ENCODE assay signal across 8 cellular contexts in genomic region chr13:48976677-48977625, GRCh38. TPM values are rescaled to one million over a fixed set of nuclear protein-coding genes. Genes with fewer than 3 reads are reported as not detected.
DNase-seq lines count a peak whose midpoint lies in the region; ATAC-seq, FAIRE-seq and TF ChIP-seq lines count a peak whose summit lies in the region.

No MANE protein-coding gene starts in this region.

- H3K27me3 ChIP-seq in ACC112 (ENCODE audit: insufficient read depth, low read length), result no peaks in the 10 kb centered on the region

- peaks cover under 1 to 2% of the 10 kb centered on the region in 2 donors for H3K27me3 Mint-ChIP-seq in natural killer cell (ENCODE audit: low read depth in 2 of 2)

- peaks cover 9 to 19% of the 10 kb centered on the region in 2 donors for H3K9me3 Mint-ChIP-seq in natural killer cell

- H3K79me2 ChIP-seq in ACC112 (ENCODE audit: control insufficient read depth, insufficient read depth, low read length, unreplicated experiment), result peaks cover 55% of the 10 kb centered on the region

- TF ChIP-seq CTCF in epithelial cell of proximal tubule (conservative IDR thresholded peaks at IDR 0.05; ENCODE audit: low read depth, low read length) (no peak), natural killer cell (IDR thresholded peaks at IDR 0.05) (no peak)

- peaks cover 17% of the 10 kb centered on the region for H3K36me3 Mint-ChIP-seq in natural killer cell

- 0 out of 2 replicates have a peak, but pooled peaks cover 8% of the 10 kb centered on the region for H3K36me3 ChIP-seq in ACC112 (ENCODE audit: insufficient read depth, low read length)

- peak overlapping the region; percentile 98 for H3K4me3 Mint-ChIP-seq in natural killer cell

- H3K27ac ChIP-seq in ACC112 (ENCODE audit: low read depth, low read length), result peak overlapping the region; percentile 95

- DNase-seq in GM12892 (ENCODE audit: insufficient read length) (no peak), epithelial cell of proximal tubule (ENCODE audit: low read depth) (no peak), natural killer cell (no peak), T-helper 9 cell (no peak)

- H3K4me3 ChIP-seq in ACC112 (ENCODE audit: low read depth, low read length) (peak overlapping the region; percentile 95), epithelial cell of proximal tubule (ENCODE audit: low read depth, low read length) (peak overlapping the region; percentile 72)

- peak; percentile 51 for FAIRE-seq in GM12892 (lab: Jason Lieb, UNC)

- peak overlapping the region; percentile 9 for H2AFZ ChIP-seq in ACC112 (ENCODE audit: low read length, unreplicated experiment)

- ATAC-seq in HG03378 (IDR thresholded peaks at IDR 0.05; ENCODE audit: unreplicated experiment) (peak; percentile 4), SK-N-SH treated with all-trans-retinoic acid at 6 μM for 48 hours (no peak; the same call in 2 of the 3 replicates), natural killer cell (peak in 1 of 3 donors; percentile 6), GM18520 (IDR thresholded peaks at IDR 0.05; ENCODE audit: unreplicated experiment) (no peak)

- intact Hi-C loops in natural killer cell (cut with micrococcal nuclease), result loop anchor here (5.0 to 10.0 kb wide), 3 partner anchors 135 to 465 kb away; partner anchors contain the start of genes CAB39L and SETDB2

- H3K4me1 Mint-ChIP-seq in natural killer cell, result peaks cover 30 to 41% of the 10 kb centered on the region in 2 donors

- H3K4me1 ChIP-seq in ACC112 (ENCODE audit: control insufficient read depth, insufficient read depth, low read length, unreplicated experiment), result peaks cover 27% of the 10 kb centered on the region

- peak overlapping the region; percentile 90 to 96 for H3K27ac Mint-ChIP-seq in natural killer cell

- TF ChIP-seq POLR2A in GM12892 (IDR thresholded peaks at IDR 0.05; ENCODE audit: low read depth, low read length), result peak; percentile 19

TF ChIP-seq in SK-N-SH treated with all-trans-retinoic acid at 6 μM for 48 hours, 23 proteins besides CTCF, POLR2A, EP300 and RAD21:
- no peak for TF ChIP-seq CSRNP3 (CRISPR knock-in tag; IDR thresholded peaks at IDR 0.05)
- TF ChIP-seq TCF4 (CRISPR knock-in tag; IDR thresholded peaks at IDR 0.05; ENCODE audit: borderline replicate concordance), result 0 out of 2 replicates have a peak, but pooled peaks have one; percentile 10
TF ChIP-seq in SK-N-SH treated with all-trans-retinoic acid at 6 μM for 48 hours: peak in this region for 1.

RNA-seq across cellular contexts. Expression of gene FNDC3A, which starts 1.2 kb away (rescaled TPM):
- 22.9 TPM for polyA plus RNA-seq in GM12892 (2012; ENCODE audit: missing spikeins)
- 27.2 and 32.8 TPM in 2 replicates for total RNA-seq in epithelial cell of proximal tubule
- 10 to 100 TPM; 38.3 to 46.0 (median 41.5) TPM for total RNA-seq in natural killer cell
